ENCODE assay signal across 7 cellular contexts in the genomic region with DNA sequence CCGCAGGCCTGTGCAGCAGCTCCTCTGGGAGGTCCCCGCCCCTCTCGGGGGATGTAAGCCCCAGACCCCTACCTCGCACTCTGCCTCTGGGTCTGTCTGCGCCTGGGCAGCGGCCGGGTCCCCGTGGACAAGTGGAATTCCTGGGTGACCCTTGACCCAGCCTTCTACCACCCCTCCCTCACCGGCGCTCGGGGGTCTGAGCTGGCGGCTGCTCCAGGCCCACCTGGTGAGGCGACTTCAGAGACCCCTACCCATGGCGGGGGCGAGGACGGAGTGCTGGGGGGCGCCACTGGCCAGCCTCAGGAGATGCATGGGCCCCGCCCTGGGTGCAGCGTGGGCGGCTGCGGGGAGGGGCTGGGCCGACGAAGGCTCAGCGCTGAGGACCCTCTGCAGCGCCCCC. TPM values are rescaled to one million over a fixed set of nuclear protein-coding genes. Genes with fewer than 3 reads are reported as not detected.
"Had no signal": no experiment of that assay in that cellular context is flagged by ENCODE, and none has a peak within 500 bp of the region (broad histone marks: within the 10 kb centered on the region; RNA-seq: fewer than 3 reads in every experiment).

No MANE protein-coding gene starts in this region.

RNA-seq across cellular contexts. Expression of gene SPRN, which starts 8.4 kb away (rescaled TPM):
- total RNA-seq: esophagus squamous epithelium, gastrocnemius medialis, left cardiac atrium, left ventricle myocardium superior, lower lobe of right lung had no signal
- polyA plus RNA-seq: endothelial cell of umbilical vein had no signal

RNA-seq across cellular contexts. Expression of gene SCART1, which starts 21.0 kb away (rescaled TPM):
- total RNA-seq: kidney epithelial cell had no signal
